22 cellular contexts compared by ENCODE assay signal in genomic region chr14:94397279-94397898, GRCh38. TPM values are rescaled to one million over a fixed set of nuclear protein-coding genes. Genes with fewer than 3 reads are reported as not detected.
"Had no signal": no experiment of that assay in that cellular context is flagged by ENCODE, and none has a peak within 500 bp of the region (broad histone marks: within the 10 kb centered on the region; RNA-seq: fewer than 3 reads in every experiment).

No MANE protein-coding gene starts in this region.

- ATAC-seq: activated T-cell treated with anti-CD3 and anti-CD28 coated beads, Interleukin-2, amount 50 U/mL, for 4 hours; esophagus mucosa; gastroesophageal sphincter; heart left ventricle; left cardiac atrium; natural killer cell treated with Interleukin-12 subunit alpha and Interleukin-12 subunit beta and Interleukin-15 and Interleukin-18, amount 100 ng/mL, for 72 hours; stimulated activated naive CD8-positive, alpha-beta T cell treated with anti-CD3 and anti-CD28 coated beads, Interleukin-15, Interleukin-2, amounts not matched to agents 100 U/mL and 50 U/mL, for 24 hours had no signal

- H3K9me3 ChIP-seq: gastroesophageal sphincter, heart left ventricle, tibial artery, uterus had no signal

- H3K36me3 ChIP-seq: gastroesophageal sphincter, heart left ventricle, tibial artery, uterus had no signal

- DNase-seq: activated CD4-positive, alpha-beta T cell treated with anti-CD3 and anti-CD28 coated beads, Interleukin-2, amount 50 U/mL, for 1 hour; activated CD8-positive, alpha-beta memory T cell treated with anti-CD3 and anti-CD28 coated beads, Interleukin-2, amount 50 U/mL, for 4 hours; activated effector memory CD4-positive, alpha-beta T cell treated with Interleukin-2 at 50 U/mL for 16 hours; activated naive CD4-positive, alpha-beta T cell treated with anti-CD3 and anti-CD28 coated beads, Interleukin-2, amount 10 ng/mL, durations not matched to agents 7 days and 5 days; activated T-cell treated with anti-CD3 and anti-CD28 coated beads, Interleukin-2, amount 50 U/mL, for 4 hours; aorta; heart left ventricle; left cardiac atrium; nucleus accumbens; posterior cingulate gyrus; stimulated activated CD4-positive, alpha-beta T cell treated with anti-CD3 and anti-CD28 coated beads, Interleukin-2, amount 100 ng/mL, for 24 hours; stimulated activated naive CD8-positive, alpha-beta T cell treated with anti-CD3 and anti-CD28 coated beads, Interleukin-15, Interleukin-2, amounts not matched to agents 100 U/mL and 50 U/mL, for 24 hours; substantia nigra; tibial artery; uterus had no signal

- H3K36me3 Mint-ChIP-seq: activated naive CD4-positive, alpha-beta T cell treated with anti-CD3 and anti-CD28 coated beads, Interleukin-2, amount 10 ng/mL, durations not matched to agents 7 days and 5 days; natural killer cell treated with Interleukin-12 subunit alpha and Interleukin-12 subunit beta and Interleukin-15 and Interleukin-18, amount 100 ng/mL, for 72 hours had no signal

- H3K4me1 ChIP-seq: gastroesophageal sphincter, uterus had no signal

- H3K4me3 ChIP-seq: coronary artery, gastroesophageal sphincter, heart left ventricle, lung, tibial artery, uterus had no signal

- H3K27ac Mint-ChIP-seq: activated naive CD4-positive, alpha-beta T cell treated with anti-CD3 and anti-CD28 coated beads, Interleukin-2, amount 10 ng/mL, durations not matched to agents 7 days and 5 days; natural killer cell treated with Interleukin-12 subunit alpha and Interleukin-12 subunit beta and Interleukin-15 and Interleukin-18, amount 100 ng/mL, for 72 hours; T-helper 2 cell treated with Interferon-gamma antibody and Interleukin-4, amounts not matched to agents 5 μg/mL and 100 μg/mL, for 36 hours had no signal

- H3K4me3 Mint-ChIP-seq: activated naive CD4-positive, alpha-beta T cell treated with anti-CD3 and anti-CD28 coated beads, Interleukin-2, amount 10 ng/mL, durations not matched to agents 7 days and 5 days; activated T-cell treated with anti-CD3 and anti-CD28 coated beads, Interleukin-2, amount 50 U/mL, for 4 hours; central memory CD8-positive, alpha-beta T cell; natural killer cell treated with Interleukin-12 subunit alpha and Interleukin-12 subunit beta and Interleukin-15 and Interleukin-18, amount 100 ng/mL, for 72 hours; T-helper 2 cell treated with Interferon-gamma antibody and Interleukin-4, amounts not matched to agents 5 μg/mL and 100 μg/mL, for 36 hours had no signal

- H3K27me3 ChIP-seq: gastroesophageal sphincter, tibial artery, uterus had no signal

- H3K27ac ChIP-seq: coronary artery, gastroesophageal sphincter, heart left ventricle, tibial artery, uterus had no signal

- H3K9me3 Mint-ChIP-seq: activated naive CD4-positive, alpha-beta T cell treated with anti-CD3 and anti-CD28 coated beads, Interleukin-2, amount 10 ng/mL, durations not matched to agents 7 days and 5 days; activated T-cell treated with anti-CD3 and anti-CD28 coated beads, Interleukin-2, amount 50 U/mL, for 4 hours; central memory CD8-positive, alpha-beta T cell; T-helper 2 cell treated with Interferon-gamma antibody and Interleukin-4, amounts not matched to agents 5 μg/mL and 100 μg/mL, for 36 hours had no signal

RNA-seq across cellular contexts. Expression of gene SERPINA2, which starts 30.9 kb away (rescaled TPM):
- total RNA-seq: activated T-cell treated with anti-CD3 and anti-CD28 coated beads, Interleukin-2, amount 50 U/mL, for 4 hours; aorta; esophagus mucosa; gastroesophageal sphincter; heart left ventricle; left cardiac atrium; lung; natural killer cell treated with Interleukin-12 subunit alpha and Interleukin-12 subunit beta and Interleukin-15 and Interleukin-18, amount 100 ng/mL, for 72 hours; uterus had no signal
- polyA plus RNA-seq: aorta, heart left ventricle had no signal

RNA-seq across cellular contexts. Expression of gene SERPINA11, which starts 55.2 kb away (rescaled TPM):
- total RNA-seq: activated T-cell treated with anti-CD3 and anti-CD28 coated beads, Interleukin-2, amount 50 U/mL, for 4 hours; aorta; gastroesophageal sphincter; heart left ventricle; left cardiac atrium; natural killer cell treated with Interleukin-12 subunit alpha and Interleukin-12 subunit beta and Interleukin-15 and Interleukin-18, amount 100 ng/mL, for 72 hours; uterus had no signal
- polyA plus RNA-seq: aorta, heart left ventricle had no signal
